In genomic region chr20:25579081-25579770, GRCh38 we compare ENCODE assay signal across 1 cellular context.
A peak's percentile ranks its signal among the peaks of the same experiment; 100 is the strongest.
TF ChIP-seq lines count a peak whose summit lies in the region.

No MANE protein-coding gene starts in this region.

TF ChIP-seq in HepG2, 621 proteins besides CTCF, POLR2A, EP300 and RAD21 (continued from another document and continues in another):
- TF ChIP-seq ZNF30 (CRISPR knock-in tag; IDR thresholded peaks at IDR 0.05) (no peak), SKI (IDR thresholded peaks at IDR 0.05; ENCODE audit: partially characterized antibody) (peak; percentile 39), BCL6 (CRISPR knock-in tag; IDR thresholded peaks at IDR 0.05) (peak; percentile 66), ZFP90 (CRISPR knock-in tag; IDR thresholded peaks at IDR 0.05; ENCODE audit: borderline replicate concordance) (0 out of 2 replicates have a peak, but pooled peaks have one; percentile 28), KLF13 (CRISPR knock-in tag; IDR thresholded peaks at IDR 0.05) (no peak), ATF3 (CRISPR knock-in tag; IDR thresholded peaks at IDR 0.05) (0 out of 2 replicates have a peak, but pooled peaks have one; percentile 10), ZNF552 (CRISPR knock-in tag; IDR thresholded peaks at IDR 0.05; ENCODE audit: borderline replicate concordance) (0 out of 2 replicates have a peak, but pooled peaks have one; percentile 61), JARID2 (CRISPR knock-in tag; IDR thresholded peaks at IDR 0.05; ENCODE audit: insufficient replicate concordance) (no peak), ZNF512B (CRISPR knock-in tag; IDR thresholded peaks at IDR 0.05; ENCODE audit: borderline replicate concordance) (0 out of 2 replicates have a peak, but pooled peaks have one; percentile 18), ZFP82 (CRISPR knock-in tag; IDR thresholded peaks at IDR 0.05; ENCODE audit: borderline replicate concordance) (no peak), CENPT (CRISPR knock-in tag; IDR thresholded peaks at IDR 0.05; ENCODE audit: low read depth) (0 out of 2 replicates have a peak, but pooled peaks have one; percentile 42), MTA1 (CRISPR knock-in tag; IDR thresholded peaks at IDR 0.05; ENCODE audit: borderline replicate concordance) (peak; percentile 53; the same call in 1 of the 2 replicates), TAF15 (IDR thresholded peaks at IDR 0.05; ENCODE audit: low read depth, low read length, poor library complexity, severe bottlenecking) (no peak), CCDC6 (CRISPR knock-in tag; IDR thresholded peaks at IDR 0.05) (no peak), ZKSCAN8 (CRISPR knock-in tag; IDR thresholded peaks at IDR 0.05; ENCODE audit: borderline replicate concordance) (peak; percentile 67; the same call in 1 of the 2 replicates), NFKB2 (CRISPR knock-in tag; IDR thresholded peaks at IDR 0.05; ENCODE audit: borderline replicate concordance) (no peak), KLF11 (CRISPR knock-in tag; IDR thresholded peaks at IDR 0.05) (no peak), HIC2 (CRISPR knock-in tag; IDR thresholded peaks at IDR 0.05; ENCODE audit: low read depth) (no peak; the same call in 1 of the 2 replicates), HES4 (CRISPR knock-in tag; IDR thresholded peaks at IDR 0.05; ENCODE audit: borderline replicate concordance) (no peak), EEA1 (CRISPR knock-in tag; IDR thresholded peaks at IDR 0.05; ENCODE audit: borderline replicate concordance) (0 out of 2 replicates have a peak, but pooled peaks have one; percentile 50), RBFOX2 (IDR thresholded peaks at IDR 0.05; ENCODE audit: low read depth, low read length) (0 out of 2 replicates have a peak, but pooled peaks have one; percentile 25), ZNF674 (CRISPR knock-in tag; IDR thresholded peaks at IDR 0.05; ENCODE audit: low read depth) (no peak), TRIM24 (CRISPR knock-in tag; IDR thresholded peaks at IDR 0.05) (no peak), ZNF160 (CRISPR knock-in tag; IDR thresholded peaks at IDR 0.05) (peak; percentile 76; the same call in 1 of the 2 replicates), ZBTB44 (CRISPR knock-in tag; IDR thresholded peaks at IDR 0.05) (no peak), ZBTB2 (CRISPR knock-in tag; IDR thresholded peaks at IDR 0.05; ENCODE audit: low read depth) (no peak)
- TF ChIP-seq, protein P1, sequence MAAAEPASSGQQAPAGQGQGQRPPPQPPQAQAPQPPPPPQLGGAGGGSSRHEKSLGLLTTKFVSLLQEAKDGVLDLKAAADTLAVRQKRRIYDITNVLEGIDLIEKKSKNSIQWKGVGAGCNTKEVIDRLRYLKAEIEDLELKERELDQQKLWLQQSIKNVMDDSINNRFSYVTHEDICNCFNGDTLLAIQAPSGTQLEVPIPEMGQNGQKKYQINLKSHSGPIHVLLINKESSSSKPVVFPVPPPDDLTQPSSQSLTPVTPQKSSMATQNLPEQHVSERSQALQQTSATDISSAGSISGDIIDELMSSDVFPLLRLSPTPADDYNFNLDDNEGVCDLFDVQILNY (CRISPR knock-in tag; conservative IDR thresholded peaks at IDR 0.05), result no peak
- TF ChIP-seq, protein P2, sequence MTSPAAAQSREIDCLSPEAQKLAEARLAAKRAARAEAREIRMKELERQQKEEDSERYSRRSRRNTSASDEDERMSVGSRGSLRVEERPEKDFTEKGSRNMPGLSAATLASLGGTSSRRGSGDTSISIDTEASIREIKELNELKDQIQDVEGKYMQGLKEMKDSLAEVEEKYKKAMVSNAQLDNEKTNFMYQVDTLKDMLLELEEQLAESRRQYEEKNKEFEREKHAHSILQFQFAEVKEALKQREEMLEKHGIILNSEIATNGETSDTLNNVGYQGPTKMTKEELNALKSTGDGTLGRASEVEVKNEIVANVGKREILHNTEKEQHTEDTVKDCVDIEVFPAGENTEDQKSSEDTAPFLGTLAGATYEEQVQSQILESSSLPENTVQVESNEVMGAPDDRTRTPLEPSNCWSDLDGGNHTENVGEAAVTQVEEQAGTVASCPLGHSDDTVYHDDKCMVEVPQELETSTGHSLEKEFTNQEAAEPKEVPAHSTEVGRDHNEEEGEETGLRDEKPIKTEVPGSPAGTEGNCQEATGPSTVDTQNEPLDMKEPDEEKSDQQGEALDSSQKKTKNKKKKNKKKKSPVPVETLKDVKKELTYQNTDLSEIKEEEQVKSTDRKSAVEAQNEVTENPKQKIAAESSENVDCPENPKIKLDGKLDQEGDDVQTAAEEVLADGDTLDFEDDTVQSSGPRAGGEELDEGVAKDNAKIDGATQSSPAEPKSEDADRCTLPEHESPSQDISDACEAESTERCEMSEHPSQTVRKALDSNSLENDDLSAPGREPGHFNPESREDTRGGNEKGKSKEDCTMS (CRISPR knock-in tag; conservative IDR thresholded peaks at IDR 0.05), result no peak
- TF ChIP-seq, protein P3, sequence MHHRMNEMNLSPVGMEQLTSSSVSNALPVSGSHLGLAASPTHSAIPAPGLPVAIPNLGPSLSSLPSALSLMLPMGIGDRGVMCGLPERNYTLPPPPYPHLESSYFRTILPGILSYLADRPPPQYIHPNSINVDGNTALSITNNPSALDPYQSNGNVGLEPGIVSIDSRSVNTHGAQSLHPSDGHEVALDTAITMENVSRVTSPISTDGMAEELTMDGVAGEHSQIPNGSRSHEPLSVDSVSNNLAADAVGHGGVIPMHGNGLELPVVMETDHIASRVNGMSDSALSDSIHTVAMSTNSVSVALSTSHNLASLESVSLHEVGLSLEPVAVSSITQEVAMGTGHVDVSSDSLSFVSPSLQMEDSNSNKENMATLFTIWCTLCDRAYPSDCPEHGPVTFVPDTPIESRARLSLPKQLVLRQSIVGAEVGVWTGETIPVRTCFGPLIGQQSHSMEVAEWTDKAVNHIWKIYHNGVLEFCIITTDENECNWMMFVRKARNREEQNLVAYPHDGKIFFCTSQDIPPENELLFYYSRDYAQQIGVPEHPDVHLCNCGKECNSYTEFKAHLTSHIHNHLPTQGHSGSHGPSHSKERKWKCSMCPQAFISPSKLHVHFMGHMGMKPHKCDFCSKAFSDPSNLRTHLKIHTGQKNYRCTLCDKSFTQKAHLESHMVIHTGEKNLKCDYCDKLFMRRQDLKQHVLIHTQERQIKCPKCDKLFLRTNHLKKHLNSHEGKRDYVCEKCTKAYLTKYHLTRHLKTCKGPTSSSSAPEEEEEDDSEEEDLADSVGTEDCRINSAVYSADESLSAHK (CRISPR knock-in tag; IDR thresholded peaks at IDR 0.05; ENCODE audit: borderline replicate concordance), result 0 out of 2 replicates have a peak, but pooled peaks have one; percentile 59
- TF ChIP-seq, protein P4, sequence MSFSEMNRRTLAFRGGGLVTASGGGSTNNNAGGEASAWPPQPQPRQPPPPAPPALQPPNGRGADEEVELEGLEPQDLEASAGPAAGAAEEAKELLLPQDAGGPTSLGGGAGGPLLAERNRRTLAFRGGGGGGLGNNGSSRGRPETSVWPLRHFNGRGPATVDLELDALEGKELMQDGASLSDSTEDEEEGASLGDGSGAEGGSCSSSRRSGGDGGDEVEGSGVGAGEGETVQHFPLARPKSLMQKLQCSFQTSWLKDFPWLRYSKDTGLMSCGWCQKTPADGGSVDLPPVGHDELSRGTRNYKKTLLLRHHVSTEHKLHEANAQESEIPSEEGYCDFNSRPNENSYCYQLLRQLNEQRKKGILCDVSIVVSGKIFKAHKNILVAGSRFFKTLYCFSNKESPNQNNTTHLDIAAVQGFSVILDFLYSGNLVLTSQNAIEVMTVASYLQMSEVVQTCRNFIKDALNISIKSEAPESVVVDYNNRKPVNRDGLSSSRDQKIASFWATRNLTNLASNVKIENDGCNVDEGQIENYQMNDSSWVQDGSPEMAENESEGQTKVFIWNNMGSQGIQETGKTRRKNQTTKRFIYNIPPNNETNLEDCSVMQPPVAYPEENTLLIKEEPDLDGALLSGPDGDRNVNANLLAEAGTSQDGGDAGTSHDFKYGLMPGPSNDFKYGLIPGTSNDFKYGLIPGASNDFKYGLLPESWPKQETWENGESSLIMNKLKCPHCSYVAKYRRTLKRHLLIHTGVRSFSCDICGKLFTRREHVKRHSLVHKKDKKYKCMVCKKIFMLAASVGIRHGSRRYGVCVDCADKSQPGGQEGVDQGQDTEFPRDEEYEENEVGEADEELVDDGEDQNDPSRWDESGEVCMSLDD (CRISPR knock-in tag; IDR thresholded peaks at IDR 0.05; ENCODE audit: borderline replicate concordance), result peak; percentile 77; the same call in 1 of the 2 replicates
- TF ChIP-seq, protein P5, sequence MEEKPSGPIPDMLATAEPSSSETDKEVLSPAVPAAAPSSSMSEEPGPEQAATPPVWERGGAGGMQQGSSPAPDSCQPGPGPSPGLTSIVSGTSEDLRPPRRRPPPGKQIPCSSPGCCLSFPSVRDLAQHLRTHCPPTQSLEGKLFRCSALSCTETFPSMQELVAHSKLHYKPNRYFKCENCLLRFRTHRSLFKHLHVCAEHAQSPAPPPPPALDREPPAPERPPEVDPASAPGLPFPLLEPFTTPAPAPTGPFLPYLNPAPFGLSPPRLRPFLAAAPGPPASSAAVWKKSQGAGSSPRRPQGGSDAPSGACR (CRISPR knock-in tag; IDR thresholded peaks at IDR 0.05), result 0 out of 2 replicates have a peak, but pooled peaks have one; percentile 53
- TF ChIP-seq, protein P6, sequence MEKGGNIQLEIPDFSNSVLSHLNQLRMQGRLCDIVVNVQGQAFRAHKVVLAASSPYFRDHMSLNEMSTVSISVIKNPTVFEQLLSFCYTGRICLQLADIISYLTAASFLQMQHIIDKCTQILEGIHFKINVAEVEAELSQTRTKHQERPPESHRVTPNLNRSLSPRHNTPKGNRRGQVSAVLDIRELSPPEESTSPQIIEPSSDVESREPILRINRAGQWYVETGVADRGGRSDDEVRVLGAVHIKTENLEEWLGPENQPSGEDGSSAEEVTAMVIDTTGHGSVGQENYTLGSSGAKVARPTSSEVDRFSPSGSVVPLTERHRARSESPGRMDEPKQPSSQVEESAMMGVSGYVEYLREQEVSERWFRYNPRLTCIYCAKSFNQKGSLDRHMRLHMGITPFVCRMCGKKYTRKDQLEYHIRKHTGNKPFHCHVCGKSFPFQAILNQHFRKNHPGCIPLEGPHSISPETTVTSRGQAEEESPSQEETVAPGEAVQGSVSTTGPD (CRISPR knock-in tag; IDR thresholded peaks at IDR 0.05), result no peak
